13 cellular contexts compared by ENCODE assay signal in the genomic region with DNA sequence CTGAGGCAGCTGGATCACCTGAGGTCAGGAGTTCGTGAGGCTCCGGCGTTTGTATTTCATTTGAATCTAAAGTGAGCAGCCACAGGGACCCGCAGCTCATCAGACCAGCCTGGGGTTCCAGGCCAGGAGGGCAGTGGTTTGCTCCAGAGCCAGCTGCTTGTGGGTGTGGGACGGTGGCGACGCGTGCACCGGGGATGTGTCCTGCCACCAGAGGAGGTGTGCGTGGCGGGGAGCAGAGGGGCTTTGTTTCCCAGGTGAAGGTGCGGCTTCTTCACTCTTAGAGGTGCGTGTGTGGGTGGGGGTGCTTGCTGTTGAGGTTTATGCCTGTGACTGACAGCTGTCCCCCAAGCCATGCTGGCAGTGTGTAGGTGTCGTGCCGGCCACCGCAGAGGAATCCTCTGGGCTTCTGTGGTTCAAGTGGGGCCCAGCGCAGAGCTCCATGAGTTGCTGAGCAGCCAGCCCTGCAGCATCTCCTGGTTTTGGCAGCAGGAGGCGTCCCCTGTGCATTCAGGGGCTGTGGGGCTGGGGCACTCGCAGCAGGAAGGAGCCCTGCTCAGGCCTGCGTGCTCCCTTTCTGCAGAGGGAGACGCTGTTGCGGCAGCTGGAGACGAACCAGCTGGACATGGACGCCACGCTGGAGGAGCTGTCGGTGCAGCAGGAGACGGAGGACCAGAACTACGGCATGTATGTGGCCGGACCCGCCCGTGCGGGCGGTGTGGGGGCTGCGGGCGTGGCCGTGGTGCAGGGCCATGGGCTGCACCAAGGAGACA. TPM values are rescaled to one million over a fixed set of nuclear protein-coding genes. Genes with fewer than 3 reads are reported as not detected.
A peak's percentile ranks its signal among the peaks of the same experiment; 100 is the strongest.
DNase-seq lines count a peak whose midpoint lies in the region; ATAC-seq and TF ChIP-seq lines count a peak whose summit lies in the region.
"Had no signal": no experiment of that assay in that cellular context is flagged by ENCODE, and none has a peak within 500 bp of the region (broad histone marks: within the 10 kb centered on the region; RNA-seq: fewer than 3 reads in every experiment).

No MANE protein-coding gene starts in this region.

- WGBS in right cardiac atrium, result 90% methylated on average over 36 of the region's 36 CpGs

- TF ChIP-seq CTCF in HEK293 (tag by site-specific recombination; IDR thresholded peaks at IDR 0.05) (no peak), osteoblast (IDR thresholded peaks at IDR 0.05; ENCODE audit: extremely low read depth, low read depth, low read length) (no peak)

- H3K9me3 ChIP-seq in HEK293 (ENCODE audit: control insufficient read depth, insufficient read depth, low read depth, low read length) (no peaks in the 10 kb centered on the region), right cardiac atrium (ENCODE audit: control insufficient read depth, low read length) (no peaks in the 10 kb centered on the region), osteoblast (ENCODE audit: low read depth, low read length) (no peaks in the 10 kb centered on the region)

- H3K27me3 ChIP-seq in right cardiac atrium (ENCODE audit: control insufficient read depth, insufficient read depth), result no peaks in the 10 kb centered on the region
- no peaks in the 10 kb centered on the region for H3K27me3 ChIP-seq in osteoblast (ENCODE audit: insufficient read depth, low read length)

- ATAC-seq in right cardiac atrium, result no peak
- ATAC-seq: PC-3 had no signal

- H3K4me3 ChIP-seq in HEK293 (ENCODE audit: low read depth, low read length), result no peak overlapping the region
- H3K4me3 ChIP-seq in right cardiac atrium (ENCODE audit: low read length), result no peak overlapping the region
- no peak overlapping the region for H3K4me3 ChIP-seq in osteoblast (ENCODE audit: insufficient read depth, low read length)
- H3K4me3 ChIP-seq: SK-N-MC had no signal

- no peaks in the 10 kb centered on the region for H3K79me2 ChIP-seq in osteoblast (ENCODE audit: insufficient read depth, low read length)

- H3K4me1 ChIP-seq in HEK293 (ENCODE audit: control insufficient read depth, insufficient read depth, low read length), result no peaks in the 10 kb centered on the region
- H3K4me1 ChIP-seq in right cardiac atrium (ENCODE audit: control insufficient read depth, insufficient read depth, low read length), result no peaks in the 10 kb centered on the region
- H3K4me1 ChIP-seq in osteoblast (ENCODE audit: insufficient read depth, low read length), result no peaks in the 10 kb centered on the region

- POLR2A ChIA-PET in HEK293 (lab: Yijun Ruan, JAX), result interaction anchor here (0.6 to 1.7 kb wide), 6 partner anchors 12 to 283 kb away, joined by 3 to 7 read pairs (median 4); partner anchors contain the start of gene RABL6

- DNase-seq in Daoy (ENCODE audit: low read depth) (peak; percentile 11), right cardiac atrium (peak; percentile 13 to 47 (median 18)), CD1c-positive myeloid dendritic cell (ENCODE audit: extremely low spot score) (no peak), osteoblast (ENCODE audit: insufficient read length, low spot score, missing footprints) (no peak), NCI-H748 treated with DMSO at 0.1 percent for 48 hours (lab: John Stamatoyannopoulos, UW) (no peak)
- DNase-seq: HFFc6, MM.1S, NCI-H1105, NCI-H187, NCI-H69, PC-3 had no signal

- H3K36me3 ChIP-seq in HEK293 (ENCODE audit: control insufficient read depth in 2 of 2, insufficient read depth in 1 of 2, low read length in 2 of 2), result peaks cover 0 to 66% of the 10 kb centered on the region in 2 experiments; a peak in 2 of 3 replicates
- H3K36me3 ChIP-seq in osteoblast (ENCODE audit: insufficient read depth, low read length), result peaks cover 21% of the 10 kb centered on the region

- intact Hi-C loops in right cardiac atrium (cut with DNase I), result no loop called here

- peaks cover 3% of the 10 kb centered on the region for H4K20me1 ChIP-seq in osteoblast (ENCODE audit: insufficient read depth, low read length)

- H3K4me2 ChIP-seq in osteoblast (ENCODE audit: insufficient read depth, low read length), result no peak overlapping the region

- no peak overlapping the region for H2AFZ ChIP-seq in osteoblast (ENCODE audit: low read length)

- CTCF ChIA-PET in HEK293 (lab: Yijun Ruan, JAX), result interaction anchor here (1.1 to 1.8 kb wide), 4 partner anchors 43 to 200 kb away, joined by 3 to 7 read pairs (median 6); no protein-coding TSS in a partner anchor

- H3K27ac ChIP-seq in HEK293 (ENCODE audit: extremely low read depth, low read depth, low read length), result no peak overlapping the region
- no peak overlapping the region for H3K27ac ChIP-seq in right cardiac atrium (ENCODE audit: low read length)
- H3K27ac ChIP-seq in osteoblast (ENCODE audit: low read depth, low read length), result no peak overlapping the region
- H3K27ac ChIP-seq: SK-N-MC had no signal

TF ChIP-seq in HEK293, 187 proteins besides CTCF, POLR2A, EP300 and RAD21 (continues in another document):
- TF ChIP-seq PRDM6 (tag by site-specific recombination; IDR thresholded peaks at IDR 0.05) (no peak), GLIS2 (tag by site-specific recombination; IDR thresholded peaks at IDR 0.05) (no peak), ZNF211 (tag by site-specific recombination; IDR thresholded peaks at IDR 0.05; ENCODE audit: low read depth) (no peak), ZBTB21 (tag by site-specific recombination; IDR thresholded peaks at IDR 0.05) (no peak), MYNN (tag by site-specific recombination; IDR thresholded peaks at IDR 0.05; ENCODE audit: borderline replicate concordance) (no peak), ZNF274 (IDR thresholded peaks at IDR 0.05; ENCODE audit: low read length) (no peak), ZNF274 (tag by site-specific recombination; IDR thresholded peaks at IDR 0.05; ENCODE audit: borderline replicate concordance) (no peak), SP2 (tag by site-specific recombination; IDR thresholded peaks at IDR 0.05) (no peak), ZNF174 (tag by site-specific recombination; IDR thresholded peaks at IDR 0.05) (no peak), SALL2 (tag by site-specific recombination; IDR thresholded peaks at IDR 0.05; ENCODE audit: borderline replicate concordance) (no peak), ZNF664 (tag by site-specific recombination; IDR thresholded peaks at IDR 0.05) (no peak), ZBTB1 (tag by site-specific recombination; IDR thresholded peaks at IDR 0.05) (no peak), ZNF530 (tag by site-specific recombination; IDR thresholded peaks at IDR 0.05; ENCODE audit: low read depth) (no peak), ZBTB20 (tag by site-specific recombination; IDR thresholded peaks at IDR 0.05) (no peak)
- TF ChIP-seq, protein P1, sequence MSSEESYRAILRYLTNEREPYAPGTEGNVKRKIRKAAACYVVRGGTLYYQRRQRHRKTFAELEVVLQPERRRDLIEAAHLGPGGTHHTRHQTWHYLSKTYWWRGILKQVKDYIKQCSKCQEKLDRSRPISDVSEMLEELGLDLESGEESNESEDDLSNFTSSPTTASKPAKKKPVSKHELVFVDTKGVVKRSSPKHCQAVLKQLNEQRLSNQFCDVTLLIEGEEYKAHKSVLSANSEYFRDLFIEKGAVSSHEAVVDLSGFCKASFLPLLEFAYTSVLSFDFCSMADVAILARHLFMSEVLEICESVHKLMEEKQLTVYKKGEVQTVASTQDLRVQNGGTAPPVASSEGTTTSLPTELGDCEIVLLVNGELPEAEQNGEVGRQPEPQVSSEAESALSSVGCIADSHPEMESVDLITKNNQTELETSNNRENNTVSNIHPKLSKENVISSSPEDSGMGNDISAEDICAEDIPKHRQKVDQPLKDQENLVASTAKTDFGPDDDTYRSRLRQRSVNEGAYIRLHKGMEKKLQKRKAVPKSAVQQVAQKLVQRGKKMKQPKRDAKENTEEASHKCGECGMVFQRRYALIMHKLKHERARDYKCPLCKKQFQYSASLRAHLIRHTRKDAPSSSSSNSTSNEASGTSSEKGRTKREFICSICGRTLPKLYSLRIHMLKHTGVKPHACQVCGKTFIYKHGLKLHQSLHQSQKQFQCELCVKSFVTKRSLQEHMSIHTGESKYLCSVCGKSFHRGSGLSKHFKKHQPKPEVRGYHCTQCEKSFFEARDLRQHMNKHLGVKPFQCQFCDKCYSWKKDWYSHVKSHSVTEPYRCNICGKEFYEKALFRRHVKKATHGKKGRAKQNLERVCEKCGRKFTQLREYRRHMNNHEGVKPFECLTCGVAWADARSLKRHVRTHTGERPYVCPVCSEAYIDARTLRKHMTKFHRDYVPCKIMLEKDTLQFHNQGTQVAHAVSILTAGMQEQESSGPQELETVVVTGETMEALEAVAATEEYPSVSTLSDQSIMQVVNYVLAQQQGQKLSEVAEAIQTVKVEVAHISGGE (tag by site-specific recombination; conservative IDR thresholded peaks at IDR 0.05; ENCODE audit: low read depth), result no peak

RNA-seq across cellular contexts. Expression of gene AJM1, which starts 6.9 kb away (rescaled TPM):
- 0.18 and 0.74 TPM in 2 replicates for total RNA-seq in Daoy (2014; rRNA removed; shearing (Covaris generic))
- total RNA-seq in right cardiac atrium, result 10 to 100 TPM in 1 of 4 donors, 1 to 10 TPM in 3; 4.4 to 11.5 (median 8.0) TPM
- polyA plus RNA-seq in right cardiac atrium, result 4.3 TPM
- total RNA-seq in osteoblast, result 0.88 and 1.1 TPM in 2 replicates

RNA-seq across cellular contexts. Expression of gene PHPT1, which starts 13.9 kb away (rescaled TPM):
- 67.5 and 92.7 TPM in 2 replicates for total RNA-seq in Daoy (2014; rRNA removed; shearing (Covaris generic))
- total RNA-seq in right cardiac atrium (100 to 1,000 TPM; 176 to 227 (median 203) TPM), osteoblast (54.2 and 59.0 TPM in 2 replicates)
- 329 TPM for polyA plus RNA-seq in right cardiac atrium

RNA-seq across cellular contexts. Expression of gene MAMDC4, which starts 16.8 kb away (rescaled TPM):
- total RNA-seq in Daoy (2014; rRNA removed; shearing (Covaris generic)), result 2.1 and 6.1 TPM in 2 replicates
- total RNA-seq in right cardiac atrium (10 to 100 TPM in 1 of 4 donors, 1 to 10 TPM in 3; 3.0 to 10.8 (median 5.8) TPM), osteoblast (0.88 and 1.4 TPM in 2 replicates)
- 5.2 TPM for polyA plus RNA-seq in right cardiac atrium

RNA-seq across cellular contexts. Expression of gene RABL6, which starts 27.6 kb away (rescaled TPM):
- 64.7 and 69.4 TPM in 2 replicates for total RNA-seq in Daoy (2014; rRNA removed; shearing (Covaris generic))
- total RNA-seq in right cardiac atrium (10 to 100 TPM; 67.3 to 73.6 (median 71.6) TPM), osteoblast (64.2 and 64.8 TPM in 2 replicates)
- 87.2 TPM for polyA plus RNA-seq in right cardiac atrium

RNA-seq across cellular contexts. Expression of gene EDF1, which starts 30.8 kb away (rescaled TPM):
- 379 and 424 TPM in 2 replicates for total RNA-seq in Daoy (2014; rRNA removed; shearing (Covaris generic))
- total RNA-seq in right cardiac atrium (100 to 1,000 TPM; 279 to 331 (median 301) TPM), osteoblast (126 and 173 TPM in 2 replicates)
- 417 TPM for polyA plus RNA-seq in right cardiac atrium

Comparison
In these comparisons a context has a peak if more than half of its experiments do, and no peak if none do; other contexts are left out.
1. DNase-seq: peak in Daoy (single experiment) and right cardiac atrium (3 of 3); none in CD1c-positive myeloid dendritic cell (single experiment), osteoblast (single experiment) and NCI-H748 treated with DMSO at 0.1 percent for 48 hours (single experiment).